Comparison of ENCODE assay signal across 8 cellular contexts in genomic region chrX:72306851-72307645, GRCh38. TPM values are rescaled to one million over a fixed set of nuclear protein-coding genes. Genes with fewer than 3 reads are reported as not detected.
DNase-seq lines count a peak whose midpoint lies in the region; ATAC-seq and TF ChIP-seq lines count a peak whose summit lies in the region.

No MANE protein-coding gene starts in this region.

- ATAC-seq in T-helper 17 cell (peak; percentile 57), GM18861 (IDR thresholded peaks at IDR 0.05; ENCODE audit: unreplicated experiment) (no peak)

- WGBS in smooth muscle cell (ENCODE audit: low lambda C conversion rate): 45% methylated on average over 55 of the region's 56 CpGs

- H3K79me2 ChIP-seq in smooth muscle cell (ENCODE audit: low read depth): no peaks in the 10 kb centered on the region

- peaks cover 53% of the 10 kb centered on the region for H3K27me3 ChIP-seq in smooth muscle cell (ENCODE audit: low read depth)

- H3K4me2 ChIP-seq in smooth muscle cell: peak overlapping the region; percentile 82

- no peaks in the 10 kb centered on the region for H3F3A ChIP-seq in smooth muscle cell (ENCODE audit: low read depth)

- peaks cover 38% of the 10 kb centered on the region for H3K27me3 Mint-ChIP-seq in T-helper 17 cell

- no peaks in the 10 kb centered on the region for H3K4me1 ChIP-seq in smooth muscle cell (ENCODE audit: low read depth)

- H3K4me3 Mint-ChIP-seq in T-helper 17 cell: peak overlapping the region; percentile 91

- H3K9me3 ChIP-seq in T-helper 17 cell (ENCODE audit: control insufficient read depth, low read length, poor library complexity, severe bottlenecking): no peaks in the 10 kb centered on the region
- no peaks in the 10 kb centered on the region for H3K9me3 ChIP-seq in smooth muscle cell (replicated peaks; ENCODE audit: low read depth)

- H3K36me3 Mint-ChIP-seq in T-helper 17 cell (ENCODE audit: low read depth): no peaks in the 10 kb centered on the region

- H3K27ac ChIP-seq in smooth muscle cell (ENCODE audit: low read depth): no peak overlapping the region

- TF ChIP-seq CTCF in HFF-Myc (IDR thresholded peaks at IDR 0.05; ENCODE audit: low read depth, low read length, missing control alignments): no peak
- TF ChIP-seq CTCF in smooth muscle cell (IDR thresholded peaks at IDR 0.05; ENCODE audit: borderline replicate concordance, insufficient read depth, poor library complexity, severe bottlenecking): no peak

- H3K9ac ChIP-seq in smooth muscle cell (ENCODE audit: low read depth): no peak overlapping the region

- no peak overlapping the region for H3K27ac Mint-ChIP-seq in T-helper 17 cell

- H3K4me1 Mint-ChIP-seq in T-helper 17 cell: peaks cover 14% of the 10 kb centered on the region

- DNase-seq in GM04503 (ENCODE audit: low read depth): peak; percentile 11
- no peak for DNase-seq in HFF-Myc (ENCODE audit: extremely low read depth, low read depth)
- peak; percentile 36 for DNase-seq in NCI-H1417 treated with DMSO at 0.1 percent for 48 hours (lab: John Stamatoyannopoulos, UW)
- DNase-seq in T-helper 17 cell: peak in 1 of 3 donors; percentile 12
- DNase-seq in cortex of kidney (lab: John Stamatoyannopoulos, UW): peak; percentile 4
- peak; percentile 76 for DNase-seq in kidney tubule cell (ENCODE audit: low spot score)
- no peak for DNase-seq in smooth muscle cell (lab: John Stamatoyannopoulos, UW; ENCODE audit: unreplicated experiment)

- H2AFZ ChIP-seq in smooth muscle cell (ENCODE audit: low read depth): peak overlapping the region; percentile 5

- H3K4me3 ChIP-seq in HFF-Myc (replicated peaks; ENCODE audit: low read depth, low read length) (peak overlapping the region; percentile 38), smooth muscle cell (peak overlapping the region; percentile 51)

- no peaks in the 10 kb centered on the region for H3K36me3 ChIP-seq in smooth muscle cell (ENCODE audit: low read depth)

- H4K20me1 ChIP-seq in smooth muscle cell (ENCODE audit: low read depth): no peaks in the 10 kb centered on the region

RNA-seq across cellular contexts. Expression of gene CITED1, which starts 1.3 kb away (rescaled TPM):
- total RNA-seq in T-helper 17 cell (1 to 10 TPM in 1 of 2 donors, not detected in 1; 1.5 TPM), smooth muscle cell (1.0 TPM in 1 of 2 replicates, not detected in the other)
- 0.42 and 1.1 TPM in 2 replicates for polyA plus RNA-seq in smooth muscle cell

RNA-seq across cellular contexts. Expression of gene RPS4X, which starts 30.0 kb away (rescaled TPM):
- total RNA-seq in T-helper 17 cell (1,000 to 10,000 TPM; 1,445 to 1,548 TPM), smooth muscle cell (618 and 691 TPM in 2 replicates)
- 190 and 228 TPM in 2 replicates for polyA plus RNA-seq in smooth muscle cell

Comparison
In these comparisons a context has a peak if more than half of its experiments do, and no peak if none do; other contexts are left out.
1. DNase-seq: peak in GM04503 (single experiment), NCI-H1417 treated with DMSO at 0.1 percent for 48 hours (single experiment), cortex of kidney (single experiment) and kidney tubule cell (single experiment); none in HFF-Myc (single experiment) and smooth muscle cell (single experiment).